In the genomic region with DNA sequence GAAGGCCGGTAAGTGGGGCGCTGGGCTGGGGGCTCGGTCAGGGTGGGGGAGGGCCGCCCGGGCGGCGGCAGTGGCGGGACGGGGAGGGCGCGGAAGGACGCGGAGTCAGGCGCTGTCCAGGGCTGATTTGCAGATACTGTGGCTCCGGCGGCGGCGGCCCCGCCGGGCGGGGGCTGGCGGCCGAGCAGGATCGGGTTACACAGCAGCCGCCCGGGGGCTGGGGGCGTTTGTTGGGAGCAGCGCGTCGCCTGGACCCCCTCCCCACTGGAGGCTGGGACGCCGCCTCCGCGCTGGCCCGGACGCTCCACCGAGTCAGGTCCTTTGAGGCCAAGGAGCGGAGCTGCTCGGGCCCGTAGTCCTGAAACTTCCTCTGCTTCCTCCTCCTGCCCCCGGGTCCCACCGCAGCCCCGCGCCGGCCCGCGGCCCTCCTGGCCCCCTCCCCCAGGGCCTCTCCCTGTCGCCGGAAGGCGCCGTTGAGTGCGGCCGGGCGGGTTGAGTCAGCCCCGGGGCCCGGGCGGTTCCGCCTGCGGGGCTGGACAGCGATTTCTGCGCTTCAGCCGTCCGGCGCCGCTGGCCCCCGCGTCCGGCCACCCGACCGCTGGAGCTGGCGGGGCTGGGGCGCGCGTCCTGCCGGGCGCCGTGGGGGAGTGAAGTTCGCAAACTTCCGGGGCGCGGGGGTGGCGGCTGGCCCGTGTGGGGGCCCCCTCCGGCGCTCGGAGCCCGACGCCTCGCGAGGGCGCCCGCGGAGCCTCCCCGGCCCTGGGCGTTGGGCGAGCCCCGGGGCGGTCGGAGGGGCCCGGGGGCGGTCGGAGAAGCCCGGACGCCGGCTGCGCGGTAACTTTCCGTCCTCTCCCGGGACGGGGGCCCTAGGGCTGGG, we compare ENCODE assay signal across 1 cellular context.
TF ChIP-seq lines count a peak whose summit lies in the region.

No MANE protein-coding gene starts in this region.

TF ChIP-seq in HepG2, 621 proteins besides CTCF, POLR2A, EP300 and RAD21 (continued from another document and continues in another):
- TF ChIP-seq, protein P1, sequence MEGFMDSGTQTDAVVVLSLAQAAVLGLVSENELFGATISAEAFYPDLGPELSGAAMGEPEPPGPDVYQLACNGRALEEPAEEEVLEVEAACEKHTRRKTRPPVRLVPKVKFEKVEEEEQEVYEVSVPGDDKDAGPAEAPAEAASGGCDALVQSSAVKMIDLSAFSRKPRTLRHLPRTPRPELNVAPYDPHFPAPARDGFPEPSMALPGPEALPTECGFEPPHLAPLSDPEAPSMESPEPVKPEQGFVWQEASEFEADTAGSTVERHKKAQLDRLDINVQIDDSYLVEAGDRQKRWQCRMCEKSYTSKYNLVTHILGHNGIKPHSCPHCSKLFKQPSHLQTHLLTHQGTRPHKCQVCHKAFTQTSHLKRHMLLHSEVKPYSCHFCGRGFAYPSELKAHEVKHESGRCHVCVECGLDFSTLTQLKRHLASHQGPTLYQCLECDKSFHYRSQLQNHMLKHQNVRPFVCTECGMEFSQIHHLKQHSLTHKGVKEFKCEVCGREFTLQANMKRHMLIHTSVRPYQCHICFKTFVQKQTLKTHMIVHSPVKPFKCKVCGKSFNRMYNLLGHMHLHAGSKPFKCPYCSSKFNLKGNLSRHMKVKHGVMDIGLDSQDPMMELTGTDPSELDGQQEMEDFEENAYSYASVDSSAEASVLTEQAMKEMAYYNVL (CRISPR knock-in tag; IDR thresholded peaks at IDR 0.05; ENCODE audit: borderline replicate concordance), result no peak
- no peak for TF ChIP-seq ZNF382 (CRISPR knock-in tag; IDR thresholded peaks at IDR 0.05; ENCODE audit: borderline replicate concordance)
- TF ChIP-seq ARNT (IDR thresholded peaks at IDR 0.05), result no peak
- TF ChIP-seq DR1 (CRISPR knock-in tag; IDR thresholded peaks at IDR 0.05), result no peak
- TF ChIP-seq, protein P2, sequence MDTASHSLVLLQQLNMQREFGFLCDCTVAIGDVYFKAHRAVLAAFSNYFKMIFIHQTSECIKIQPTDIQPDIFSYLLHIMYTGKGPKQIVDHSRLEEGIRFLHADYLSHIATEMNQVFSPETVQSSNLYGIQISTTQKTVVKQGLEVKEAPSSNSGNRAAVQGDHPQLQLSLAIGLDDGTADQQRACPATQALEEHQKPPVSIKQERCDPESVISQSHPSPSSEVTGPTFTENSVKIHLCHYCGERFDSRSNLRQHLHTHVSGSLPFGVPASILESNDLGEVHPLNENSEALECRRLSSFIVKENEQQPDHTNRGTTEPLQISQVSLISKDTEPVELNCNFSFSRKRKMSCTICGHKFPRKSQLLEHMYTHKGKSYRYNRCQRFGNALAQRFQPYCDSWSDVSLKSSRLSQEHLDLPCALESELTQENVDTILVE (CRISPR knock-in tag; IDR thresholded peaks at IDR 0.05), result no peak
- TF ChIP-seq SNRNP70 (IDR thresholded peaks at IDR 0.05; ENCODE audit: low read depth, low read length), result no peak
- TF ChIP-seq JUN (CRISPR knock-in tag; IDR thresholded peaks at IDR 0.05), result no peak
- TF ChIP-seq ZNF543 (CRISPR knock-in tag; IDR thresholded peaks at IDR 0.05), result 0 out of 2 replicates have a peak, but pooled peaks have one; percentile 28
- no peak for TF ChIP-seq SRSF4 (IDR thresholded peaks at IDR 0.05; ENCODE audit: low read depth, low read length, poor library complexity, severe bottlenecking)
- no peak for TF ChIP-seq GATAD1 (CRISPR knock-in tag; IDR thresholded peaks at IDR 0.05)
- no peak for TF ChIP-seq ZNF713 (CRISPR knock-in tag; IDR thresholded peaks at IDR 0.05)
- TF ChIP-seq ZNF891 (CRISPR knock-in tag; IDR thresholded peaks at IDR 0.05), result no peak
- TF ChIP-seq SOX5 (CRISPR knock-in tag; IDR thresholded peaks at IDR 0.05; ENCODE audit: borderline replicate concordance), result no peak
- TF ChIP-seq HOXA9 (CRISPR knock-in tag; IDR thresholded peaks at IDR 0.05; ENCODE audit: borderline replicate concordance), result 0 out of 2 replicates have a peak, but pooled peaks have one; percentile 43
- 0 out of 2 replicates have a peak, but pooled peaks have one; percentile 34 for TF ChIP-seq ZNF547 (CRISPR knock-in tag; IDR thresholded peaks at IDR 0.05)
- TF ChIP-seq ZNF792 (CRISPR knock-in tag; IDR thresholded peaks at IDR 0.05), result 0 out of 2 replicates have a peak, but pooled peaks have one; percentile 35
- TF ChIP-seq ZBTB7B (CRISPR knock-in tag; IDR thresholded peaks at IDR 0.05), result peak; percentile 20; the same call in 1 of the 2 replicates
- TF ChIP-seq MXD4 (CRISPR knock-in tag; IDR thresholded peaks at IDR 0.05), result no peak
- TF ChIP-seq, protein P3, sequence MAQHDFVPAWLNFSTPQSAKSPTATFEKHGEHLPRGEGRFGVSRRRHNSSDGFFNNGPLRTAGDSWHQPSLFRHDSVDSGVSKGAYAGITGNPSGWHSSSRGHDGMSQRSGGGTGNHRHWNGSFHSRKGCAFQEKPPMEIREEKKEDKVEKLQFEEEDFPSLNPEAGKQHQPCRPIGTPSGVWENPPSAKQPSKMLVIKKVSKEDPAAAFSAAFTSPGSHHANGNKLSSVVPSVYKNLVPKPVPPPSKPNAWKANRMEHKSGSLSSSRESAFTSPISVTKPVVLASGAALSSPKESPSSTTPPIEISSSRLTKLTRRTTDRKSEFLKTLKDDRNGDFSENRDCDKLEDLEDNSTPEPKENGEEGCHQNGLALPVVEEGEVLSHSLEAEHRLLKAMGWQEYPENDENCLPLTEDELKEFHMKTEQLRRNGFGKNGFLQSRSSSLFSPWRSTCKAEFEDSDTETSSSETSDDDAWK (CRISPR knock-in tag; IDR thresholded peaks at IDR 0.05), result no peak
- no peak for TF ChIP-seq ZNF263 (CRISPR knock-in tag; IDR thresholded peaks at IDR 0.05)
- no peak for TF ChIP-seq NAIF1 (CRISPR knock-in tag; IDR thresholded peaks at IDR 0.05; ENCODE audit: borderline replicate concordance)
- TF ChIP-seq, protein P4, sequence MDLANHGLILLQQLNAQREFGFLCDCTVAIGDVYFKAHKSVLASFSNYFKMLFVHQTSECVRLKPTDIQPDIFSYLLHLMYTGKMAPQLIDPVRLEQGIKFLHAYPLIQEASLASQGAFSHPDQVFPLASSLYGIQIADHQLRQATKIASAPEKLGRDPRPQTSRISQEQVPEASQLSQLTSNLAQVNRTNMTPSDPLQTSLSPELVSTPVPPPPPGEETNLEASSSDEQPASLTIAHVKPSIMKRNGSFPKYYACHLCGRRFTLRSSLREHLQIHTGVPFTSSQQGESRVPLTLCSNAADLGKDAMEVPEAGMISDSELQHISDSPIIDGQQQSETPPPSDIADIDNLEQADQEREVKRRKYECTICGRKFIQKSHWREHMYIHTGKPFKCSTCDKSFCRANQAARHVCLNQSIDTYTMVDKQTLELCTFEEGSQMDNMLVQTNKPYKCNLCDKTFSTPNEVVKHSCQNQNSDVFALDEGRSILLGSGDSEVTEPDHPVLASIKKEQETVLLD (CRISPR knock-in tag; IDR thresholded peaks at IDR 0.05; ENCODE audit: low read depth), result peak; percentile 47; the same call in 1 of the 2 replicates
- TF ChIP-seq, protein P5, sequence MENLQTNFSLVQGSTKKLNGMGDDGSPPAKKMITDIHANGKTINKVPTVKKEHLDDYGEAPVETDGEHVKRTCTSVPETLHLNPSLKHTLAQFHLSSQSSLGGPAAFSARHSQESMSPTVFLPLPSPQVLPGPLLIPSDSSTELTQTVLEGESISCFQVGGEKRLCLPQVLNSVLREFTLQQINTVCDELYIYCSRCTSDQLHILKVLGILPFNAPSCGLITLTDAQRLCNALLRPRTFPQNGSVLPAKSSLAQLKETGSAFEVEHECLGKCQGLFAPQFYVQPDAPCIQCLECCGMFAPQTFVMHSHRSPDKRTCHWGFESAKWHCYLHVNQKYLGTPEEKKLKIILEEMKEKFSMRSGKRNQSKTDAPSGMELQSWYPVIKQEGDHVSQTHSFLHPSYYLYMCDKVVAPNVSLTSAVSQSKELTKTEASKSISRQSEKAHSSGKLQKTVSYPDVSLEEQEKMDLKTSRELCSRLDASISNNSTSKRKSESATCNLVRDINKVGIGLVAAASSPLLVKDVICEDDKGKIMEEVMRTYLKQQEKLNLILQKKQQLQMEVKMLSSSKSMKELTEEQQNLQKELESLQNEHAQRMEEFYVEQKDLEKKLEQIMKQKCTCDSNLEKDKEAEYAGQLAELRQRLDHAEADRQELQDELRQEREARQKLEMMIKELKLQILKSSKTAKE (CRISPR knock-in tag; IDR thresholded peaks at IDR 0.05; ENCODE audit: borderline replicate concordance), result no peak
- no peak for TF ChIP-seq ZNF235 (CRISPR knock-in tag; IDR thresholded peaks at IDR 0.05; ENCODE audit: borderline replicate concordance)
- TF ChIP-seq, protein P6, sequence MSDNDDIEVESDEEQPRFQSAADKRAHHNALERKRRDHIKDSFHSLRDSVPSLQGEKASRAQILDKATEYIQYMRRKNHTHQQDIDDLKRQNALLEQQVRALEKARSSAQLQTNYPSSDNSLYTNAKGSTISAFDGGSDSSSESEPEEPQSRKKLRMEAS (IDR thresholded peaks at IDR 0.05), result no peak
- peak; percentile 44; the same call in 1 of the 2 replicates for TF ChIP-seq KDM3A (CRISPR knock-in tag; IDR thresholded peaks at IDR 0.05; ENCODE audit: low read depth)
- 0 out of 2 replicates have a peak, but pooled peaks have one; percentile 32 for TF ChIP-seq ZNF841 (CRISPR knock-in tag; IDR thresholded peaks at IDR 0.05; ENCODE audit: borderline replicate concordance)
- TF ChIP-seq, protein P7, sequence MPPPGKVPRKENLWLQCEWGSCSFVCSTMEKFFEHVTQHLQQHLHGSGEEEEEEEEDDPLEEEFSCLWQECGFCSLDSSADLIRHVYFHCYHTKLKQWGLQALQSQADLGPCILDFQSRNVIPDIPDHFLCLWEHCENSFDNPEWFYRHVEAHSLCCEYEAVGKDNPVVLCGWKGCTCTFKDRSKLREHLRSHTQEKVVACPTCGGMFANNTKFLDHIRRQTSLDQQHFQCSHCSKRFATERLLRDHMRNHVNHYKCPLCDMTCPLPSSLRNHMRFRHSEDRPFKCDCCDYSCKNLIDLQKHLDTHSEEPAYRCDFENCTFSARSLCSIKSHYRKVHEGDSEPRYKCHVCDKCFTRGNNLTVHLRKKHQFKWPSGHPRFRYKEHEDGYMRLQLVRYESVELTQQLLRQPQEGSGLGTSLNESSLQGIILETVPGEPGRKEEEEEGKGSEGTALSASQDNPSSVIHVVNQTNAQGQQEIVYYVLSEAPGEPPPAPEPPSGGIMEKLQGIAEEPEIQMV (CRISPR knock-in tag; IDR thresholded peaks at IDR 0.05; ENCODE audit: low read depth), result no peak
- no peak for TF ChIP-seq ZBTB3 (CRISPR knock-in tag; IDR thresholded peaks at IDR 0.05; ENCODE audit: borderline replicate concordance, low read depth)
- TF ChIP-seq, protein P8, sequence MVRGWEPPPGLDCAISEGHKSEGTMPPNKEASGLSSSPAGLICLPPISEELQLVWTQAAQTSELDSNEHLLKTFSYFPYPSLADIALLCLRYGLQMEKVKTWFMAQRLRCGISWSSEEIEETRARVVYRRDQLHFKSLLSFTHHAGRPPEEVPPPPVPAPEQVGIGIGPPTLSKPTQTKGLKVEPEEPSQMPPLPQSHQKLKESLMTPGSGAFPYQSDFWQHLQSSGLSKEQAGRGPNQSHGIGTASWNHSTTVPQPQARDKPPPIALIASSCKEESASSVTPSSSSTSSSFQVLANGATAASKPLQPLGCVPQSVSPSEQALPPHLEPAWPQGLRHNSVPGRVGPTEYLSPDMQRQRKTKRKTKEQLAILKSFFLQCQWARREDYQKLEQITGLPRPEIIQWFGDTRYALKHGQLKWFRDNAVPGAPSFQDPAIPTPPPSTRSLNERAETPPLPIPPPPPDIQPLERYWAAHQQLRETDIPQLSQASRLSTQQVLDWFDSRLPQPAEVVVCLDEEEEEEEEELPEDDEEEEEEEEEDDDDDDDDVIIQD (CRISPR knock-in tag; IDR thresholded peaks at IDR 0.05; ENCODE audit: low read depth), result no peak
- no peak for TF ChIP-seq ZNF703 (CRISPR knock-in tag; IDR thresholded peaks at IDR 0.05; ENCODE audit: borderline replicate concordance)
- TF ChIP-seq ZNF30 (CRISPR knock-in tag; IDR thresholded peaks at IDR 0.05), result no peak
- TF ChIP-seq ZSCAN22 (CRISPR knock-in tag; IDR thresholded peaks at IDR 0.05), result no peak
- no peak for TF ChIP-seq PCBP1 (IDR thresholded peaks at IDR 0.05; ENCODE audit: borderline replicate concordance, low read depth, low read length)
- TF ChIP-seq, protein P9, sequence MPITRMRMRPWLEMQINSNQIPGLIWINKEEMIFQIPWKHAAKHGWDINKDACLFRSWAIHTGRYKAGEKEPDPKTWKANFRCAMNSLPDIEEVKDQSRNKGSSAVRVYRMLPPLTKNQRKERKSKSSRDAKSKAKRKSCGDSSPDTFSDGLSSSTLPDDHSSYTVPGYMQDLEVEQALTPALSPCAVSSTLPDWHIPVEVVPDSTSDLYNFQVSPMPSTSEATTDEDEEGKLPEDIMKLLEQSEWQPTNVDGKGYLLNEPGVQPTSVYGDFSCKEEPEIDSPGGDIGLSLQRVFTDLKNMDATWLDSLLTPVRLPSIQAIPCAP (CRISPR knock-in tag; IDR thresholded peaks at IDR 0.05; ENCODE audit: low read depth), result no peak
- TF ChIP-seq, protein P10, sequence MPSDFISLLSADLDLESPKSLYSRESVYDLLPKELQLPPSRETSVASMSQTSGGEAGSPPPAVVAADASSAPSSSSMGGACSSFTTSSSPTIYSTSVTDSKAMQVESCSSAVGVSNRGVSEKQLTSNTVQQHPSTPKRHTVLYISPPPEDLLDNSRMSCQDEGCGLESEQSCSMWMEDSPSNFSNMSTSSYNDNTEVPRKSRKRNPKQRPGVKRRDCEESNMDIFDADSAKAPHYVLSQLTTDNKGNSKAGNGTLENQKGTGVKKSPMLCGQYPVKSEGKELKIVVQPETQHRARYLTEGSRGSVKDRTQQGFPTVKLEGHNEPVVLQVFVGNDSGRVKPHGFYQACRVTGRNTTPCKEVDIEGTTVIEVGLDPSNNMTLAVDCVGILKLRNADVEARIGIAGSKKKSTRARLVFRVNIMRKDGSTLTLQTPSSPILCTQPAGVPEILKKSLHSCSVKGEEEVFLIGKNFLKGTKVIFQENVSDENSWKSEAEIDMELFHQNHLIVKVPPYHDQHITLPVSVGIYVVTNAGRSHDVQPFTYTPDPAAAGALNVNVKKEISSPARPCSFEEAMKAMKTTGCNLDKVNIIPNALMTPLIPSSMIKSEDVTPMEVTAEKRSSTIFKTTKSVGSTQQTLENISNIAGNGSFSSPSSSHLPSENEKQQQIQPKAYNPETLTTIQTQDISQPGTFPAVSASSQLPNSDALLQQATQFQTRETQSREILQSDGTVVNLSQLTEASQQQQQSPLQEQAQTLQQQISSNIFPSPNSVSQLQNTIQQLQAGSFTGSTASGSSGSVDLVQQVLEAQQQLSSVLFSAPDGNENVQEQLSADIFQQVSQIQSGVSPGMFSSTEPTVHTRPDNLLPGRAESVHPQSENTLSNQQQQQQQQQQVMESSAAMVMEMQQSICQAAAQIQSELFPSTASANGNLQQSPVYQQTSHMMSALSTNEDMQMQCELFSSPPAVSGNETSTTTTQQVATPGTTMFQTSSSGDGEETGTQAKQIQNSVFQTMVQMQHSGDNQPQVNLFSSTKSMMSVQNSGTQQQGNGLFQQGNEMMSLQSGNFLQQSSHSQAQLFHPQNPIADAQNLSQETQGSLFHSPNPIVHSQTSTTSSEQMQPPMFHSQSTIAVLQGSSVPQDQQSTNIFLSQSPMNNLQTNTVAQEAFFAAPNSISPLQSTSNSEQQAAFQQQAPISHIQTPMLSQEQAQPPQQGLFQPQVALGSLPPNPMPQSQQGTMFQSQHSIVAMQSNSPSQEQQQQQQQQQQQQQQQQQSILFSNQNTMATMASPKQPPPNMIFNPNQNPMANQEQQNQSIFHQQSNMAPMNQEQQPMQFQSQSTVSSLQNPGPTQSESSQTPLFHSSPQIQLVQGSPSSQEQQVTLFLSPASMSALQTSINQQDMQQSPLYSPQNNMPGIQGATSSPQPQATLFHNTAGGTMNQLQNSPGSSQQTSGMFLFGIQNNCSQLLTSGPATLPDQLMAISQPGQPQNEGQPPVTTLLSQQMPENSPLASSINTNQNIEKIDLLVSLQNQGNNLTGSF (CRISPR knock-in tag; IDR thresholded peaks at IDR 0.05), result no peak
- TF ChIP-seq EEA1 (CRISPR knock-in tag; IDR thresholded peaks at IDR 0.05; ENCODE audit: borderline replicate concordance), result no peak
- no peak for TF ChIP-seq ZC3H13 (CRISPR knock-in tag; IDR thresholded peaks at IDR 0.05)
- no peak for TF ChIP-seq ZNF251 (CRISPR knock-in tag; IDR thresholded peaks at IDR 0.05)
- TF ChIP-seq KDM6A (CRISPR knock-in tag; IDR thresholded peaks at IDR 0.05; ENCODE audit: low read depth), result no peak
